19 cellular contexts compared by ENCODE assay signal in genomic region chr5:68436686-68437520, GRCh38.
A peak's percentile ranks its signal among the peaks of the same experiment; 100 is the strongest.
DNase-seq lines count a peak whose midpoint lies in the region; ATAC-seq and TF ChIP-seq lines count a peak whose summit lies in the region.
"Had no signal": no experiment of that assay in that cellular context is flagged by ENCODE, and none has a peak within 500 bp of the region (broad histone marks: within the 10 kb centered on the region; RNA-seq: fewer than 3 reads in every experiment).

No MANE protein-coding gene starts in this region.

- peaks cover 0 to 31% of the 10 kb centered on the region in 2 experiments; a peak in 2 of 4 replicates for H3K4me1 ChIP-seq in SK-N-SH (ENCODE audit: control insufficient read depth in 1 of 2, insufficient read depth in 2 of 2, low read depth in 1 of 2, low read length in 1 of 2)
- H3K4me1 ChIP-seq in parathyroid adenoma: peaks cover 47% of the 10 kb centered on the region
- peaks cover 13% of the 10 kb centered on the region for H3K4me1 ChIP-seq in Caco-2

- H3K27ac ChIP-seq in SK-N-SH (ENCODE audit: low read depth in 2 of 2, low read length in 1 of 2) (peak overlapping the region in 1 of 2 experiments; percentile 86; a peak in 2 of 4 replicates), parathyroid adenoma (peak overlapping the region; percentile 5)

- H3K4me3 ChIP-seq in SK-N-SH (ENCODE audit: low read depth in 2 of 2, low read length in 1 of 2) (no peak overlapping the region), parathyroid adenoma (ENCODE audit: low read depth, low read length) (no peak overlapping the region), Caco-2 (ENCODE audit: low read depth, low read length) (no peak overlapping the region)

- no TSS peak for BruUV-seq in Caco-2 (replicated peaks; lab: Mats Ljungman, UMichigan)

- TF ChIP-seq RAD21 in SK-N-SH (IDR thresholded peaks at IDR 0.05; ENCODE audit: low read length): peak; percentile 23

- ATAC-seq in GM18502 (IDR thresholded peaks at IDR 0.05; ENCODE audit: poor library complexity, unreplicated experiment): no peak
- ATAC-seq: activated naive CD4-positive, alpha-beta T cell treated with anti-CD3 and anti-CD28 coated beads, Interleukin-2, amount 50 U/mL, for 72 hours; left colon; naive thymus-derived CD8-positive, alpha-beta T cell; PC-3 had no signal

- CTCF ChIA-PET in SK-N-SH (lab: Yijun Ruan, JAX) (interaction anchor here (0.6 to 1.8 kb wide), 4 partner anchors 11 to 786 kb away, joined by 3 to 7 read pairs (median 4); no protein-coding TSS in a partner anchor), Caco-2 (lab: Charles Lee) (interaction anchor here (0.7 kb wide), 1 partner anchor 1088 kb away, joined by 3 read pairs; no protein-coding TSS in a partner anchor)

- H3K27me3 ChIP-seq in SK-N-SH (ENCODE audit: insufficient read depth) (no peaks in the 10 kb centered on the region), parathyroid adenoma (ENCODE audit: control insufficient read depth, insufficient read depth, low read length) (no peaks in the 10 kb centered on the region), Caco-2 (replicated peaks; ENCODE audit: control insufficient read depth, insufficient read depth, low read length) (no peaks in the 10 kb centered on the region)

- H3K9me3 ChIP-seq in SK-N-SH (no peaks in the 10 kb centered on the region), parathyroid adenoma (ENCODE audit: control insufficient read depth, low read length) (no peaks in the 10 kb centered on the region), Caco-2 (no peaks in the 10 kb centered on the region)

- intact Hi-C loops in Caco-2 (cut with micrococcal nuclease; ENCODE audit: unreplicated experiment): loop anchor here (10.0 kb wide), 1 partner anchor 152 kb away; no protein-coding TSS in a partner anchor

- no peaks in the 10 kb centered on the region for H4K20me1 ChIP-seq in SK-N-SH (ENCODE audit: insufficient read depth)

- H3K27me3 Mint-ChIP-seq in Caco-2 (ENCODE audit: insufficient read depth, unreplicated experiment): no peaks in the 10 kb centered on the region
- H3K27me3 Mint-ChIP-seq: CD4-positive, alpha-beta T cell had no signal

- H3K79me2 ChIP-seq in SK-N-SH (ENCODE audit: insufficient read depth) (no peaks in the 10 kb centered on the region), parathyroid adenoma (no peaks in the 10 kb centered on the region)

- H3K4me1 Mint-ChIP-seq in Caco-2 (ENCODE audit: low read depth, unreplicated experiment): peaks cover 11% of the 10 kb centered on the region

- DNase-seq in EH (ENCODE audit: low read depth) (peak; percentile 40), SK-N-SH (peak; percentile 83), fibroblast of peridontal ligament (ENCODE audit: extremely low read depth) (peak; percentile 49), Caco-2 (no peak), GM19238 (ENCODE audit: insufficient read length, low spot score) (no peak)
- DNase-seq: activated CD4-positive, alpha-beta T cell treated with anti-CD3 and anti-CD28 coated beads for 4 hours; CD4-positive, alpha-beta T cell; endodermal cell; glutamatergic neuron; left colon; naive thymus-derived CD8-positive, alpha-beta T cell; NCI-H1694; NCI-H226; NCI-H774; PC-3; SHP77 had no signal

- no peak overlapping the region for H3K4me3 Mint-ChIP-seq in Caco-2 (ENCODE audit: unreplicated experiment)
- H3K4me3 Mint-ChIP-seq: CD4-positive, alpha-beta T cell; endodermal cell; naive thymus-derived CD8-positive, alpha-beta T cell had no signal

- TF ChIP-seq CTCF in SK-N-SH (IDR thresholded peaks at IDR 0.05): no peak
- TF ChIP-seq CTCF in parathyroid adenoma (IDR thresholded peaks at IDR 0.05): no peak
- no peak for TF ChIP-seq CTCF in Caco-2 (IDR thresholded peaks at IDR 0.05; ENCODE audit: insufficient read depth in 1 of 2, low read depth in 1 of 2, low read length in 1 of 2, severe bottlenecking in 1 of 2, unreplicated experiment in 1 of 2)

- no peak overlapping the region for H3K27ac Mint-ChIP-seq in Caco-2 (ENCODE audit: unreplicated experiment)
- H3K27ac Mint-ChIP-seq: activated naive CD4-positive, alpha-beta T cell treated with anti-CD3 and anti-CD28 coated beads, Interleukin-2, amount 50 U/mL, for 72 hours; CD4-positive, alpha-beta T cell; endodermal cell; naive thymus-derived CD8-positive, alpha-beta T cell had no signal

- peak in 1 of 2 experiments; percentile 93; a peak in 2 of 4 replicates for TF ChIP-seq EP300 in SK-N-SH (IDR thresholded peaks at IDR 0.05; ENCODE audit: borderline replicate concordance in 1 of 2, low read depth in 1 of 2, low read length in 1 of 2)

- no peaks in the 10 kb centered on the region for H3K9me3 Mint-ChIP-seq in Caco-2 (ENCODE audit: unreplicated experiment)
- H3K9me3 Mint-ChIP-seq: CD4-positive, alpha-beta T cell; endodermal cell; naive thymus-derived CD8-positive, alpha-beta T cell had no signal

- H2AFZ ChIP-seq in SK-N-SH (ENCODE audit: low read depth) (no peak overlapping the region), parathyroid adenoma (peak overlapping the region; percentile 36)

- peaks cover 4% of the 10 kb centered on the region for H3F3A ChIP-seq in SK-N-SH (replicated peaks; ENCODE audit: insufficient read depth)

- no peaks in the 10 kb centered on the region for H3K36me3 Mint-ChIP-seq in Caco-2 (ENCODE audit: insufficient read depth, unreplicated experiment)
- H3K36me3 Mint-ChIP-seq: naive thymus-derived CD8-positive, alpha-beta T cell had no signal

- no peaks in the 10 kb centered on the region for H3K9me2 ChIP-seq in SK-N-SH

- no peak overlapping the region for H3K9ac ChIP-seq in SK-N-SH
- H3K9ac ChIP-seq in parathyroid adenoma: no peak overlapping the region

- 10% methylated on average over 2 of the region's 3 CpGs for WGBS in SK-N-SH (ENCODE audit: low lambda C conversion rate)

- POLR2A ChIA-PET in SK-N-SH (lab: Yijun Ruan, JAX): interaction anchor here (1.1 kb wide), 1 partner anchor 147 kb away, joined by 7 read pairs; no protein-coding TSS in a partner anchor
- POLR2A ChIA-PET in Caco-2 (lab: Charles Lee): no interaction called here

- H3K36me3 ChIP-seq in SK-N-SH (replicated peaks in 1 of 2; ENCODE audit: control insufficient read depth in 1 of 2, insufficient read depth in 2 of 2, low read length in 1 of 2) (no peaks in the 10 kb centered on the region), parathyroid adenoma (ENCODE audit: control insufficient read depth, insufficient read depth, low read length) (no peaks in the 10 kb centered on the region), Caco-2 (ENCODE audit: control insufficient read depth, insufficient read depth, low read length) (no peaks in the 10 kb centered on the region)

- H3K4me2 ChIP-seq in SK-N-SH: no peak overlapping the region
- no peak overlapping the region for H3K4me2 ChIP-seq in parathyroid adenoma (ENCODE audit: low read length)

TF ChIP-seq in SK-N-SH, 30 proteins besides CTCF, POLR2A, EP300 and RAD21:
- TF ChIP-seq GATA2 (CRISPR knock-in tag; IDR thresholded peaks at IDR 0.05) (peak; percentile 98), NFIC (IDR thresholded peaks at IDR 0.05; ENCODE audit: borderline replicate concordance) (peak; percentile 22; the same call in 1 of the 2 replicates), MXI1 (IDR thresholded peaks at IDR 0.05; ENCODE audit: low read depth, low read length) (peak; percentile 73; the same call in 1 of the 2 replicates), GABPA (IDR thresholded peaks at IDR 0.05; ENCODE audit: low read depth) (no peak), NRF1 (IDR thresholded peaks at IDR 0.05; ENCODE audit: low read depth, low read length) (no peak), RCOR1 (IDR thresholded peaks at IDR 0.05; ENCODE audit: low read length) (peak; percentile 87), PBX3 (IDR thresholded peaks at IDR 0.05) (no peak), FOXJ3 (CRISPR knock-in tag; IDR thresholded peaks at IDR 0.05) (peak; percentile 72; the same call in 1 of the 2 replicates)

Comparison
In these comparisons a context has a peak if more than half of its experiments do, and no peak if none do; other contexts are left out.
1. DNase-seq: peak in EH (single experiment), SK-N-SH (single experiment) and fibroblast of peridontal ligament (single experiment); none in Caco-2 (0 of 2) and GM19238 (single experiment).